Comparison of ENCODE assay signal across 10 cellular contexts in the genomic region with DNA sequence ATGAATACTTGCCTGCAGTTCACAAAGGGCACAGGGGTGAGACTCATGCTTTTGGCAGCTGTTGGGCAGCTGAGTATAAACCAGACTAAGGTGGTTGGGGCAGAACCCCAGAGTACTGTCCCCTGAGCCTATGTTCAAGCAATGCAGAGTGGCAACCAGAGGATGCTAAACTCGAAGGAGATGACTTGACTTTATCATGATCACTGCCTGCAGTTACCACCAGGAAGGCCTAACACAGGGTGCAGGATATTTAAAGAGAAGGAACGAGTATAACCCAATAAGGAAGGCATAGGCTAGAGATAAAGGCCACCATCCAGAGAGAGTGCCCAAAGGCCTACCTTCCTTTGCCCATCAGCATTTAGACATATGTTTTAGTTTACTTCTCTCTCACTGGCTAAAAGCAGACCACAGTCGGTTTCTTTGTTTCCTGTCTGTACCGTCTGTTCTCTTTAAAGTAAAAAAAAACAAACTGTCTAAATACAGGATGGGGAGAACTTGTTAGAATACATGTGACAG.
DNase-seq lines count a peak whose midpoint lies in the region; ATAC-seq lines count a peak whose summit lies in the region.
"Had no signal": no experiment of that assay in that cellular context is flagged by ENCODE, and none has a peak within 500 bp of the region (broad histone marks: within the 10 kb centered on the region; RNA-seq: fewer than 3 reads in every experiment).

No MANE protein-coding gene starts in this region.

- ATAC-seq in activated CD4-positive, alpha-beta T cell treated with anti-CD3 and anti-CD28 coated beads for 36 hours, result peak; percentile 43
- ATAC-seq in HG03432 (IDR thresholded peaks at IDR 0.05; ENCODE audit: unreplicated experiment) (peak; percentile 51), GM18867 (IDR thresholded peaks at IDR 0.05; ENCODE audit: unreplicated experiment) (no peak)

- DNase-seq in activated CD4-positive, alpha-beta T cell treated with anti-CD3 and anti-CD28 coated beads for 36 hours, result peak; percentile 52
- no peak for DNase-seq in activated CD4-positive, alpha-beta T cell treated with anti-CD3 and anti-CD28 coated beads, Interleukin-2, amount 50 U/mL, for 4 hours
- no peak for DNase-seq in activated T-helper 1 cell treated with anti-CD3 and anti-CD28 coated beads, Interleukin-12 subunit alpha, Interleukin-12 subunit beta, Interleukin-2, Interleukin-4 antibody, amounts not matched to agents 30 ng/mL and 10 ng/mL and 1 ng/mL, durations not matched to agents 14 hours and 24 hours and 36 hours (ENCODE audit: low spot score)
- DNase-seq in pons (ENCODE audit: low spot score), result peak; percentile 40
- no peak for DNase-seq in C1 segment of cervical spinal cord (lab: John Stamatoyannopoulos, UW)
- DNase-seq in activated effector memory CD4-positive, alpha-beta T cell treated with anti-CD3 and anti-CD28 coated beads, Interleukin-2, amount 50 U/mL, for 16 hours, result no peak
- DNase-seq: aorta, NCI-H2107 had no signal

- H3K4me1 Mint-ChIP-seq in activated CD4-positive, alpha-beta T cell treated with anti-CD3 and anti-CD28 coated beads for 36 hours, result peaks cover 24% of the 10 kb centered on the region
- H3K4me1 Mint-ChIP-seq in activated T-helper 1 cell treated with anti-CD3 and anti-CD28 coated beads, Interleukin-12 subunit alpha, Interleukin-12 subunit beta, Interleukin-2, Interleukin-4 antibody, amounts not matched to agents 30 ng/mL and 10 ng/mL and 1 ng/mL, durations not matched to agents 14 hours and 24 hours and 36 hours (ENCODE audit: low read depth), result peaks cover 41% of the 10 kb centered on the region

- POLR2A ChIA-PET in activated CD4-positive, alpha-beta T cell treated with anti-CD3 and anti-CD28 coated beads for 36 hours (lab: Charles Lee), result no interaction called here

- CTCF ChIA-PET in activated CD4-positive, alpha-beta T cell treated with anti-CD3 and anti-CD28 coated beads for 36 hours (lab: Charles Lee), result interaction anchor here (0.6 to 2.4 kb wide), 2 partner anchors 83 to 89 kb away, joined by 3 to 12 read pairs; partner anchors contain the start of gene MPZL1

- peak overlapping the region; percentile 97 for H3K27ac Mint-ChIP-seq in activated CD4-positive, alpha-beta T cell treated with anti-CD3 and anti-CD28 coated beads for 36 hours
- peak overlapping the region; percentile 77 for H3K27ac Mint-ChIP-seq in activated T-helper 1 cell treated with anti-CD3 and anti-CD28 coated beads, Interleukin-12 subunit alpha, Interleukin-12 subunit beta, Interleukin-2, Interleukin-4 antibody, amounts not matched to agents 30 ng/mL and 10 ng/mL and 1 ng/mL, durations not matched to agents 14 hours and 24 hours and 36 hours

- intact Hi-C loops in activated CD4-positive, alpha-beta T cell treated with anti-CD3 and anti-CD28 coated beads for 36 hours (cut with DNase I, micrococcal nuclease), result no loop called here
- intact Hi-C loops in activated T-helper 1 cell treated with anti-CD3 and anti-CD28 coated beads, Interleukin-12 subunit alpha, Interleukin-12 subunit beta, Interleukin-2, Interleukin-4 antibody, amounts not matched to agents 30 ng/mL and 10 ng/mL and 1 ng/mL, durations not matched to agents 14 hours and 24 hours and 36 hours (cut with micrococcal nuclease), result loop anchor here (10.0 kb wide), 1 partner anchor 600 kb away; no protein-coding TSS in a partner anchor

- H3K27me3 Mint-ChIP-seq in activated CD4-positive, alpha-beta T cell treated with anti-CD3 and anti-CD28 coated beads for 36 hours, result peaks cover 4% of the 10 kb centered on the region
- no peaks in the 10 kb centered on the region for H3K27me3 Mint-ChIP-seq in activated T-helper 1 cell treated with anti-CD3 and anti-CD28 coated beads, Interleukin-12 subunit alpha, Interleukin-12 subunit beta, Interleukin-2, Interleukin-4 antibody, amounts not matched to agents 30 ng/mL and 10 ng/mL and 1 ng/mL, durations not matched to agents 14 hours and 24 hours and 36 hours (ENCODE audit: insufficient read depth)

- no peaks in the 10 kb centered on the region for H3K9me3 Mint-ChIP-seq in activated CD4-positive, alpha-beta T cell treated with anti-CD3 and anti-CD28 coated beads for 36 hours (ENCODE audit: low read depth)
- no peaks in the 10 kb centered on the region for H3K9me3 Mint-ChIP-seq in activated T-helper 1 cell treated with anti-CD3 and anti-CD28 coated beads, Interleukin-12 subunit alpha, Interleukin-12 subunit beta, Interleukin-2, Interleukin-4 antibody, amounts not matched to agents 30 ng/mL and 10 ng/mL and 1 ng/mL, durations not matched to agents 14 hours and 24 hours and 36 hours

- peaks cover 6% of the 10 kb centered on the region for H3K36me3 Mint-ChIP-seq in activated CD4-positive, alpha-beta T cell treated with anti-CD3 and anti-CD28 coated beads for 36 hours (ENCODE audit: low read depth)
- H3K36me3 Mint-ChIP-seq in activated T-helper 1 cell treated with anti-CD3 and anti-CD28 coated beads, Interleukin-12 subunit alpha, Interleukin-12 subunit beta, Interleukin-2, Interleukin-4 antibody, amounts not matched to agents 30 ng/mL and 10 ng/mL and 1 ng/mL, durations not matched to agents 14 hours and 24 hours and 36 hours (ENCODE audit: low read depth), result peaks cover 4% of the 10 kb centered on the region

- H3K4me3 Mint-ChIP-seq in activated CD4-positive, alpha-beta T cell treated with anti-CD3 and anti-CD28 coated beads for 36 hours, result no peak overlapping the region
- no peak overlapping the region for H3K4me3 Mint-ChIP-seq in activated T-helper 1 cell treated with anti-CD3 and anti-CD28 coated beads, Interleukin-12 subunit alpha, Interleukin-12 subunit beta, Interleukin-2, Interleukin-4 antibody, amounts not matched to agents 30 ng/mL and 10 ng/mL and 1 ng/mL, durations not matched to agents 14 hours and 24 hours and 36 hours

Comparison
In these comparisons a context has a peak if more than half of its experiments do, and no peak if none do; other contexts are left out.
1. DNase-seq: peak in activated CD4-positive, alpha-beta T cell treated with anti-CD3 and anti-CD28 coated beads for 36 hours (single experiment) and pons (single experiment); none in activated CD4-positive, alpha-beta T cell treated with anti-CD3 and anti-CD28 coated beads, Interleukin-2, amount 50 U/mL, for 4 hours (0 of 2), activated T-helper 1 cell treated with anti-CD3 and anti-CD28 coated beads, Interleukin-12 subunit alpha, Interleukin-12 subunit beta, Interleukin-2, Interleukin-4 antibody, amounts not matched to agents 30 ng/mL and 10 ng/mL and 1 ng/mL, durations not matched to agents 14 hours and 24 hours and 36 hours (single experiment), C1 segment of cervical spinal cord (0 of 14) and activated effector memory CD4-positive, alpha-beta T cell treated with anti-CD3 and anti-CD28 coated beads, Interleukin-2, amount 50 U/mL, for 16 hours (single experiment).